8 cellular contexts compared by ENCODE assay signal in the genomic region with DNA sequence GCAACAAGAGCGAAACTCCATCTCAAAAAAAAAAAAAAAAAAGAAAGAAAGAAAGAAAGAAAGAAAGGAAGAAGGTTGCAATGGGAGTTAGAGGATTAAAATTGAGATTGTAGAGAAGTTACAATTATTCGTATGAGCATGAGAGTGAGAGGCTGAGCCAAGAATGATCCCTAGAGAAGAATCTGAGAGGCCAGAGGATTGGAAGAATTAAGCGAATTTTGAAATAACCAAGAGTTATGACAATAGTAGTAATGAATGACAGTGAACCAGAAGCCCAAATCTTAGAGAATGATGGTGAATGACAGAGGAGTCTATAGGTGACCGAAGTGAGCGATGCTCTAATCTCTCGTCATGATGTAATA. TPM values are rescaled to one million over a fixed set of nuclear protein-coding genes. Genes with fewer than 3 reads are reported as not detected.
A peak's percentile ranks its signal among the peaks of the same experiment; 100 is the strongest.
DNase-seq lines count a peak whose midpoint lies in the region; ATAC-seq and TF ChIP-seq lines count a peak whose summit lies in the region.

No MANE protein-coding gene starts in this region.

- peaks cover 26 to 50% (median 39%) of the 10 kb centered on the region in 4 donors for H3K4me1 Mint-ChIP-seq in naive thymus-derived CD8-positive, alpha-beta T cell

- H3K27me3 ChIP-seq in AG04450 (ENCODE audit: control insufficient read depth, insufficient read depth, low read length) (no peaks in the 10 kb centered on the region), adrenal gland (no peaks in the 10 kb centered on the region)

- H3K4me3 ChIP-seq in AG04450 (ENCODE audit: low read depth, low read length): peak overlapping the region; percentile 35; the same call in 1 of the 2 replicates
- peak overlapping the region; percentile 56 for H3K4me3 ChIP-seq in Jurkat, Clone E6-1 (ENCODE audit: low read length)
- peak overlapping the region; percentile 92 for H3K4me3 ChIP-seq in coronary artery
- H3K4me3 ChIP-seq in adrenal gland: peak overlapping the region in 2 of 4 donors; percentile 74 to 83

- H3K36me3 ChIP-seq in adrenal gland (replicated peaks in 1 of 2): no peaks in the 10 kb centered on the region

- peaks cover 9 to 27% of the 10 kb centered on the region in 2 donors for H3K4me1 ChIP-seq in adrenal gland (replicated peaks in 1 of 2)

- H3K9me3 ChIP-seq in AG04450 (ENCODE audit: control insufficient read depth, insufficient read depth, low read length): no peaks in the 10 kb centered on the region
- no peaks in the 10 kb centered on the region for H3K9me3 ChIP-seq in adrenal gland (replicated peaks in 1 of 3)

- no peak for ATAC-seq in naive thymus-derived CD8-positive, alpha-beta T cell
- no peak for ATAC-seq in GM21737 (IDR thresholded peaks at IDR 0.05; ENCODE audit: unreplicated experiment)
- ATAC-seq in HG03520 (IDR thresholded peaks at IDR 0.05; ENCODE audit: unreplicated experiment): no peak

- WGBS in adrenal gland, 4 donors: 5 to 13% (median 11%) methylated on average over 6 of the region's 6 CpGs

- H3K27ac ChIP-seq in AG04450 (ENCODE audit: low read depth, low read length) (no peak overlapping the region), coronary artery (peak overlapping the region; percentile 74 to 91), adrenal gland (peak overlapping the region in 2 of 5 donors; percentile 95)

- POLR2A ChIA-PET in AG04450 (lab: Yijun Ruan, JAX): interaction anchor here (0.6 to 1.9 kb wide), 4 partner anchors 23 to 671 kb away, joined by 3 to 5 read pairs (median 4); partner anchors contain the start of genes ORC1 and PRPF38A
- POLR2A ChIA-PET in naive thymus-derived CD8-positive, alpha-beta T cell (lab: Charles Lee): interaction anchor here (0.6 to 1.6 kb wide), 8 partner anchors 11 to 360 kb away, joined by 3 to 11 read pairs (median 4); partner anchors contain the start of genes CC2D1B, ORC1, PRPF38A and SHISAL2A

- H3K27ac Mint-ChIP-seq in naive thymus-derived CD8-positive, alpha-beta T cell: peak overlapping the region in 9 of 10 donors; percentile 40 to 88 (median 76)

- TF ChIP-seq CTCF in AG04450 (IDR thresholded peaks at IDR 0.05; ENCODE audit: low read depth, low read length) (no peak), coronary artery (IDR thresholded peaks at IDR 0.05) (no peak), adrenal gland (IDR thresholded peaks at IDR 0.05) (no peak)

- no peak for TF ChIP-seq POLR2A in adrenal gland (IDR thresholded peaks at IDR 0.05)

- H3K4me3 Mint-ChIP-seq in naive thymus-derived CD8-positive, alpha-beta T cell: peak overlapping the region; percentile 78 to 92 (median 86)

- DNase-seq in AG04450 (ENCODE audit: low read depth, low spot score) (no peak), coronary artery (ENCODE audit: low spot score) (no peak), adrenal gland (no peak), NCI-H2081 treated with DMSO at 0.1 percent for 48 hours (lab: John Stamatoyannopoulos, UW) (no peak)
- DNase-seq in Jurkat, Clone E6-1 (ENCODE audit: low read depth, low spot score): no peak
- DNase-seq in naive thymus-derived CD8-positive, alpha-beta T cell: no peak

- peaks cover 0 to 2% (median 0%) of the 10 kb centered on the region in 5 donors for H3K27me3 Mint-ChIP-seq in naive thymus-derived CD8-positive, alpha-beta T cell

- CTCF ChIA-PET in AG04450 (lab: Charles Lee): interaction anchor here (0.7 to 0.9 kb wide), 2 partner anchors 22 to 526 kb away, joined by 3 to 8 read pairs; no protein-coding TSS in a partner anchor

- intact Hi-C loops in adrenal gland (cut with DNase I): no loop called here

- peaks cover 0 to 6% (median 0%) of the 10 kb centered on the region in 3 donors for H3K36me3 Mint-ChIP-seq in naive thymus-derived CD8-positive, alpha-beta T cell

- H3K9me3 Mint-ChIP-seq in naive thymus-derived CD8-positive, alpha-beta T cell: no peaks in the 10 kb centered on the region

RNA-seq across cellular contexts. Expression of gene ZYG11B, which starts 0.4 kb away (rescaled TPM):
- polyA plus RNA-seq in AG04450 (2011; rRNA removed) (21.5 and 26.1 TPM in 2 replicates), adrenal gland (10 to 100 TPM in 2 of 3 donors, 1 to 10 TPM in 1; 4.5 to 22.4 (median 11.7) TPM)
- polyA minus RNA-seq in AG04450 (2011; rRNA and poly(A)+ RNA removed): 42.6 and 56.5 TPM in 2 replicates
- 3.2 TPM for polyA plus RNA-seq in Jurkat, Clone E6-1 (2012; ENCODE audit: insufficient read depth, insufficient read length)
- 10 to 100 TPM; 23.6 to 25.9 TPM for total RNA-seq in naive thymus-derived CD8-positive, alpha-beta T cell
- polyA plus RNA-seq in naive thymus-derived CD8-positive, alpha-beta T cell: 10 to 100 TPM; 12.3 to 14.9 (median 12.5) TPM
- total RNA-seq in adrenal gland: 10 to 100 TPM; 34.7 to 63.5 (median 46.6) TPM

RNA-seq across cellular contexts. Expression of gene COA7, which starts 27.7 kb away (rescaled TPM):
- 12.0 and 13.8 TPM in 2 replicates for polyA plus RNA-seq in AG04450 (2011; rRNA removed)
- polyA minus RNA-seq in AG04450 (2011; rRNA and poly(A)+ RNA removed): 16.0 and 18.7 TPM in 2 replicates
- 24.2 TPM for polyA plus RNA-seq in Jurkat, Clone E6-1 (2012; ENCODE audit: insufficient read depth, insufficient read length)
- 1 to 10 TPM; 2.4 to 3.0 TPM for total RNA-seq in naive thymus-derived CD8-positive, alpha-beta T cell
- polyA plus RNA-seq in naive thymus-derived CD8-positive, alpha-beta T cell: 1 to 10 TPM; 3.1 to 4.2 (median 3.9) TPM
- 10 to 100 TPM in 7 of 8 donors, 1 to 10 TPM in 1; 8.1 to 34.5 (median 13.8) TPM for total RNA-seq in adrenal gland
- 10 to 100 TPM in 1 of 3 donors, 1 to 10 TPM in 2; 3.1 to 18.0 (median 4.3) TPM for polyA plus RNA-seq in adrenal gland
